ENCODE assay signal across 23 cellular contexts in the genomic region with DNA sequence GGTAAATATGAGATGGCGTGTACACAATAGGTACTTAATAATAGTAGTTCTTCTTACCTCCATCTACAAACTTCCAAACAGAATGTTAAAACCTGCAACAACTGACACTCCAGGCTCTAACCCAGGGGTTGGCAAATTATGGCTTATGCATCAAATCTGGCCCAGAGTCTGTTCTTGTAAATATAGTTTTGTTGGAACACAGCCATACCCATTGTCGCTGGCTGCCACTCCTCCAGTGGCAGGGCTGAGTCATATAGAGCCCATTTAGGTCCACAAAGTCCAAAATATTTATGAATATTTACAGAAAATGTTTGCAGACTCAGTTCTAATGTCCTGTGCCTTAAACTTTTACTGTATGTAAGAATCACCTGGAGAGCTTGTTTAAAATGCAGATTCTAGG.
A peak's percentile ranks its signal among the peaks of the same experiment; 100 is the strongest.
DNase-seq lines count a peak whose midpoint lies in the region; ATAC-seq lines count a peak whose summit lies in the region.
"Had no signal": no experiment of that assay in that cellular context is flagged by ENCODE, and none has a peak within 500 bp of the region (broad histone marks: within the 10 kb centered on the region; RNA-seq: fewer than 3 reads in every experiment).

No MANE protein-coding gene starts in this region.

- no peak for ATAC-seq in HG03045 (IDR thresholded peaks at IDR 0.05; ENCODE audit: unreplicated experiment)
- ATAC-seq: left cardiac atrium, pancreas, SK-N-SH treated with all-trans-retinoic acid at 6 μM for 48 hours, T-helper 17 cell had no signal

- peak; percentile 11 for DNase-seq in Daoy (ENCODE audit: low read depth)
- peak; percentile 42 for DNase-seq in HT-29 (ENCODE audit: low spot score)
- DNase-seq in NCI-H2081 treated with DMSO at 0.1 percent for 48 hours (lab: John Stamatoyannopoulos, UW), result peak; percentile 59
- DNase-seq in dermis blood vessel endothelial cell, result peak; percentile 7
- DNase-seq in NCI-H1048 (lab: John Stamatoyannopoulos, UW), result no peak
- DNase-seq in activated CD4-positive, alpha-beta T cell treated with anti-CD3 and anti-CD28 coated beads, Interleukin-2, amount 50 U/mL, for 48 hours, result no peak
- DNase-seq: activated effector memory CD4-positive, alpha-beta T cell treated with Interleukin-2 at 50 U/mL for 16 hours; activated naive CD8-positive, alpha-beta T cell treated with anti-CD3 and anti-CD28 coated beads for 36 hours; activated T-cell treated with anti-CD3 and anti-CD28 coated beads for 4 hours; dorsolateral prefrontal cortex; hippocampal formation; left cardiac atrium; mammary epithelial cell; NCI-H146; NCI-H526 treated with DMSO at 0.1 percent for 48 hours; OCI-M1; pancreas; spleen; substantia nigra; T-helper 17 cell; upper lobe of left lung had no signal

Comparison
In these comparisons a context has a peak if more than half of its experiments do, and no peak if none do; other contexts are left out.
1. DNase-seq: peak in Daoy (single experiment), HT-29 (single experiment), NCI-H2081 treated with DMSO at 0.1 percent for 48 hours (single experiment) and dermis blood vessel endothelial cell (single experiment); none in NCI-H1048 (single experiment) and activated CD4-positive, alpha-beta T cell treated with anti-CD3 and anti-CD28 coated beads, Interleukin-2, amount 50 U/mL, for 48 hours (0 of 2).